ENCODE assay signal across 1 cellular context in genomic region chr2:11481426-11481788, GRCh38.
TF ChIP-seq lines count a peak whose summit lies in the region.

No MANE protein-coding gene starts in this region.

TF ChIP-seq in neural cell, 6 proteins besides CTCF, POLR2A, EP300 and RAD21 (continued from another document):
- TF ChIP-seq REST (IDR thresholded peaks at IDR 0.05; ENCODE audit: borderline replicate concordance), result no peak
